In the genomic region with DNA sequence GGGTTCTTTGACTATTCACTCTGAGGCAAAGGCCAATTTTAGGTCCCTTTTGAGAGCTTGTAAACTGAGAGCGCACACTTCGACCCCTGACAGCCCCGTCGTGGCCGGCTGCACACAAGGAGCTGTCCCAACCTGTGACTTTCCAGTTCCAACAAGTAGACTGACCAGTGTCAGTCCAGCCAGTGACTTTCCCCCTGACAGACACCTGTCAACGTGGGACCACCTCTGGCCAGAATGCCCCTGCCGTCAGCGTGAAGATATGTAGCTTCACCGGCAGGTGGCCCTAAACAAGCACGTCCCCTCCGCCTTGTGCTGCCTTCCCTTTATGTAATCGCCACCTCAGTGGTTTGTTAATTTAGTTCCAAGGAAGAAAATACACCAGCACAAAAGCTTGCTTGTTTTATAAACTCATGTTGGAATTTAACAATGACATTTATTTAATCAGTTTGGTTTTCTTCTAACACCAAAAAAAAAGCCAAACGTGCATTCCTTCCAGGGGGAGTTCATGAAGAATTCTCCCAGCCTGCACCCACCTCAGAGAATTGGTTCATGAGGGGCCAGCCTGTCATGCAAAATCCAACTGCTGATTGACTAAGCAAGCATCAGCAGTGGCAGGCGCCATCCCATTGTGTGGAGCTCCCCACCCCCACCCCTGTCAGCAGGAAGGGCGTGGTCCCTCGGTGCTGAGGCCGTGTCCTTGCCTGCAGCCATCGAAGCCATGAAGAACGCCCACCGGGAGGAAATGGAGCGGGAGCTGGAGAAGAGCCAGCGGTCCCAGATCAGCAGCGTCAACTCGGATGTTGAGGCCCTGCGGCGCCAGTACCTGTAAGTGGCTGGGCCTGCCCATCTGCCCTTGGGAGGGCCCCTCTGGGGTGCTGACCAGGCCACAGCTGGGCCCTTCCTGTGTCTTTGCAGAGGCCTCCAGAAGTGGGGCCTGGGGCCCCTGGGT, we compare ENCODE assay signal across 2 cellular contexts.
TF ChIP-seq lines count a peak whose summit lies in the region.

No MANE protein-coding gene starts in this region.

TF ChIP-seq in HepG2, 621 proteins besides CTCF, POLR2A, EP300 and RAD21:
- TF ChIP-seq ZNF136 (CRISPR knock-in tag; IDR thresholded peaks at IDR 0.05; ENCODE audit: low read depth), result no peak
- TF ChIP-seq ZNF503 (CRISPR knock-in tag; IDR thresholded peaks at IDR 0.05), result no peak
- no peak for TF ChIP-seq CENPX (CRISPR knock-in tag; IDR thresholded peaks at IDR 0.05)
- TF ChIP-seq THYN1 (CRISPR knock-in tag; IDR thresholded peaks at IDR 0.05; ENCODE audit: borderline replicate concordance, low read depth), result no peak
- no peak for TF ChIP-seq ZNF10 (CRISPR knock-in tag; IDR thresholded peaks at IDR 0.05; ENCODE audit: borderline replicate concordance, low read depth)
- TF ChIP-seq ZNF263 (CRISPR knock-in tag; IDR thresholded peaks at IDR 0.05), result no peak
- no peak for TF ChIP-seq ZNF292 (CRISPR knock-in tag; IDR thresholded peaks at IDR 0.05; ENCODE audit: borderline replicate concordance, low read depth)
- TF ChIP-seq, protein P1, sequence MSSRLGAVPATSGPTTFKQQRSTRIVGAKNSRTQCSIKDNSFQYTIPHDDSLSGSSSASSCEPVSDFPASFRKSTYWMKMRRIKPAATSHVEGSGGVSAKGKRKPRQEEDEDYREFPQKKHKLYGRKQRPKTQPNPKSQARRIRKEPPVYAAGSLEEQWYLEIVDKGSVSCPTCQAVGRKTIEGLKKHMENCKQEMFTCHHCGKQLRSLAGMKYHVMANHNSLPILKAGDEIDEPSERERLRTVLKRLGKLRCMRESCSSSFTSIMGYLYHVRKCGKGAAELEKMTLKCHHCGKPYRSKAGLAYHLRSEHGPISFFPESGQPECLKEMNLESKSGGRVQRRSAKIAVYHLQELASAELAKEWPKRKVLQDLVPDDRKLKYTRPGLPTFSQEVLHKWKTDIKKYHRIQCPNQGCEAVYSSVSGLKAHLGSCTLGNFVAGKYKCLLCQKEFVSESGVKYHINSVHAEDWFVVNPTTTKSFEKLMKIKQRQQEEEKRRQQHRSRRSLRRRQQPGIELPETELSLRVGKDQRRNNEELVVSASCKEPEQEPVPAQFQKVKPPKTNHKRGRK (CRISPR knock-in tag; IDR thresholded peaks at IDR 0.05), result no peak
- TF ChIP-seq ZNF670 (CRISPR knock-in tag; IDR thresholded peaks at IDR 0.05; ENCODE audit: borderline replicate concordance), result no peak
- TF ChIP-seq ASH2L (IDR thresholded peaks at IDR 0.05; ENCODE audit: insufficient read length, low read depth, low read length), result no peak
- TF ChIP-seq TEAD3 (CRISPR knock-in tag; optimal IDR thresholded peaks at IDR 0.05; ENCODE audit: borderline replicate concordance), result no peak
- no peak for TF ChIP-seq ZNF510 (CRISPR knock-in tag; IDR thresholded peaks at IDR 0.05; ENCODE audit: low read depth)
- TF ChIP-seq CHD4 (IDR thresholded peaks at IDR 0.05; ENCODE audit: borderline replicate concordance, low read length), result no peak
- TF ChIP-seq ZNF687 (CRISPR knock-in tag; IDR thresholded peaks at IDR 0.05), result no peak

TF ChIP-seq in K562, 482 proteins besides CTCF, POLR2A, EP300 and RAD21:
- TF ChIP-seq MEIS2 (IDR thresholded peaks at IDR 0.05; ENCODE audit: partially characterized antibody) (peak; percentile 6), POLR2G (IDR thresholded peaks at IDR 0.05; ENCODE audit: low read depth, low read length) (peak; percentile 32; the same call in 1 of the 2 replicates), ZNF232 (CRISPR knock-in tag; IDR thresholded peaks at IDR 0.05) (no peak), CTBP1 (IDR thresholded peaks at IDR 0.05; ENCODE audit: borderline replicate concordance) (peak; percentile 13; the same call in 1 of the 2 replicates), NFE2 (IDR thresholded peaks at IDR 0.05; ENCODE audit: low read depth) (no peak), ZNF584 (CRISPR knock-in tag; IDR thresholded peaks at IDR 0.05; ENCODE audit: low read depth) (no peak), KLF1 (tag; IDR thresholded peaks at IDR 0.05) (peak; percentile 81), RBFOX2 (IDR thresholded peaks at IDR 0.05; ENCODE audit: low read depth, low read length) (0 out of 2 replicates have a peak, but pooled peaks have one; percentile 19), NFIC (IDR thresholded peaks at IDR 0.05) (peak; percentile 59; the same call in 1 of the 2 replicates), CCNT2 (IDR thresholded peaks at IDR 0.05; ENCODE audit: borderline replicate concordance, extremely low read depth, insufficient read length, low read depth, low read length) (no peak), SMAD4 (CRISPR knock-in tag; conservative IDR thresholded peaks at IDR 0.05) (0 out of 2 replicates have a peak, but pooled peaks have one; percentile 25), YY1 (IDR thresholded peaks at IDR 0.05; ENCODE audit: borderline replicate concordance in 1 of 3, control insufficient read depth in 1 of 3, extremely low read depth in 1 of 3, insufficient read depth in 3 of 3, insufficient read length in 1 of 3, insufficient replicate concordance in 2 of 3, low read depth in 1 of 3, low read length in 2 of 3) (peak in 1 of 3 experiments; percentile 53)
- TF ChIP-seq, protein P2, sequence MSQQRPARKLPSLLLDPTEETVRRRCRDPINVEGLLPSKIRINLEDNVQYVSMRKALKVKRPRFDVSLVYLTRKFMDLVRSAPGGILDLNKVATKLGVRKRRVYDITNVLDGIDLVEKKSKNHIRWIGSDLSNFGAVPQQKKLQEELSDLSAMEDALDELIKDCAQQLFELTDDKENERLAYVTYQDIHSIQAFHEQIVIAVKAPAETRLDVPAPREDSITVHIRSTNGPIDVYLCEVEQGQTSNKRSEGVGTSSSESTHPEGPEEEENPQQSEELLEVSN (IDR thresholded peaks at IDR 0.05; ENCODE audit: borderline replicate concordance in 1 of 2, extremely low read depth in 1 of 2, insufficient read depth in 1 of 2, insufficient read length in 1 of 2, low read depth in 1 of 2, low read length in 1 of 2, poor library complexity in 1 of 2, severe bottlenecking in 1 of 2), result peak in 1 of 2 experiments; percentile 40
TF ChIP-seq in K562: peak in this region for 9.
